Comparison of ENCODE assay signal across 8 cellular contexts in genomic region chr11:115111066-115111465, GRCh38.
"Had no signal": no experiment of that assay in that cellular context is flagged by ENCODE, and none has a peak within 500 bp of the region (broad histone marks: within the 10 kb centered on the region; RNA-seq: fewer than 3 reads in every experiment).

No MANE protein-coding gene starts in this region.

- H3K4me3 ChIP-seq: GM12878 had no signal

- FAIRE-seq: G401.6, GM12878, GM12891, GM12892, GM18507, GM19239 had no signal

- ATAC-seq: GM12878 had no signal

- DNase-seq: GDM1, GF-D8 had no signal
